19 cellular contexts compared by ENCODE assay signal in the genomic region with DNA sequence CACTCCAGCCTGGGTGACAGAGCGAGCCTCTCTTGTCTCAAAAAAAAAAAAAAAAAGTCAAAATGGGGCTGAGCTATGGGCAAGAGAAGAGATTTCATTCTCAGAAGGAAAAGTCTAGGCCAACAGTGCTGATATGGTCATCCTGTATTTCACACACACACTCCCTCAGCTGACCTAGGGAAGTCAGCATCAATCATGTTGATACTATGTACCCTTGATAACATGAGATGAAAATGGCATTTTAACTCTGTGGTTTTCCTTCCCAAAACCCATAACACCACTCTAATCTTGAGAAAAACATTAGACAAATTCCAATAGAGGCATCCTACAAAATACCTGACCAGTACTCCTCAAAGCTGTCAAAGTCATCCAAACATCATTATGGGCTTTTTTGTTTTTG. TPM values are rescaled to one million over a fixed set of nuclear protein-coding genes. Genes with fewer than 3 reads are reported as not detected.
"Had no signal": no experiment of that assay in that cellular context is flagged by ENCODE, and none has a peak within 500 bp of the region (broad histone marks: within the 10 kb centered on the region; RNA-seq: fewer than 3 reads in every experiment).

No MANE protein-coding gene starts in this region.

- ATAC-seq: heart right ventricle had no signal

- DNase-seq: activated CD4-positive, CD25-positive, alpha-beta regulatory T cell treated with anti-CD3 and anti-CD28 coated beads, Interleukin-2, amount 50 U/mL, for 72 hours; effector CD8-positive, alpha-beta T cell; esophagus squamous epithelium; heart right ventricle; kidney glomerular epithelial cell; left ventricle myocardium inferior; stimulated activated CD4-positive, alpha-beta T cell treated with anti-CD3 and anti-CD28 coated beads, Interleukin-12 subunit alpha, Interleukin-12 subunit beta, amount 100 ng/mL, for 4 hours; stimulated activated CD4-positive, alpha-beta T cell treated with anti-CD3 and anti-CD28 coated beads, Interleukin-1b, Interleukin-23, amount 100 ng/mL, for 48 hours; stimulated activated naive CD4-positive, alpha-beta T cell treated with Interleukin-2 at 50 U/mL for 16 hours; T-helper 1 cell; T-helper 9 cell; uterus had no signal

- H3K4me3 ChIP-seq: esophagus squamous epithelium, heart right ventricle, left ventricle myocardium inferior, prostate gland, right atrium auricular region, tibial nerve, uterus had no signal

- H3K27ac ChIP-seq: heart right ventricle, left ventricle myocardium inferior, prostate gland, right atrium auricular region, tibial nerve, uterus had no signal

- H3K4me3 Mint-ChIP-seq: activated T-helper 1 cell treated with anti-CD3 and anti-CD28 coated beads, Interleukin-12 subunit alpha, Interleukin-12 subunit beta, Interleukin-2, Interleukin-4 antibody, amounts not matched to agents 30 ng/mL and 10 ng/mL and 1 ng/mL, durations not matched to agents 14 hours and 24 hours and 36 hours had no signal

- H3K27me3 ChIP-seq: esophagus squamous epithelium, heart right ventricle, right atrium auricular region, tibial nerve, uterus had no signal

- H3K36me3 ChIP-seq: left ventricle myocardium inferior, prostate gland, right atrium auricular region, tibial nerve, uterus had no signal

- H3K27ac Mint-ChIP-seq: activated T-helper 1 cell treated with anti-CD3 and anti-CD28 coated beads, Interleukin-12 subunit alpha, Interleukin-12 subunit beta, Interleukin-2, Interleukin-4 antibody, amounts not matched to agents 30 ng/mL and 10 ng/mL and 1 ng/mL, durations not matched to agents 14 hours and 24 hours and 36 hours had no signal

- H3K9me3 Mint-ChIP-seq: activated T-helper 1 cell treated with anti-CD3 and anti-CD28 coated beads, Interleukin-12 subunit alpha, Interleukin-12 subunit beta, Interleukin-2, Interleukin-4 antibody, amounts not matched to agents 30 ng/mL and 10 ng/mL and 1 ng/mL, durations not matched to agents 14 hours and 24 hours and 36 hours had no signal

- H3K9me3 ChIP-seq: esophagus squamous epithelium, heart right ventricle, left ventricle myocardium inferior, prostate gland, right atrium auricular region, tibial nerve, uterus had no signal

RNA-seq across cellular contexts. Expression of gene STAT6, which starts 30.3 kb away (rescaled TPM):
- polyA plus RNA-seq: neural cell had no signal

RNA-seq across cellular contexts. Expression of gene MYO1A, which starts 30.9 kb away (rescaled TPM):
- total RNA-seq: left ventricle myocardium inferior, myocyte, osteocyte had no signal
- polyA plus RNA-seq: neural cell had no signal
